ENCODE assay signal across 39 cellular contexts in genomic region chr7:130748531-130749389, GRCh38. TPM values are rescaled to one million over a fixed set of nuclear protein-coding genes. Genes with fewer than 3 reads are reported as not detected.
"Had no signal": no experiment of that assay in that cellular context is flagged by ENCODE, and none has a peak within 500 bp of the region (broad histone marks: within the 10 kb centered on the region; RNA-seq: fewer than 3 reads in every experiment).

No MANE protein-coding gene starts in this region.

- H3K4me3 ChIP-seq: body of pancreas, breast epithelium had no signal

- H3K27ac ChIP-seq: body of pancreas, brain microvascular endothelial cell, breast epithelium, WERI-Rb-1 had no signal

- H3K9me3 Mint-ChIP-seq: activated CD4-positive, alpha-beta memory T cell treated with anti-CD3 and anti-CD28 coated beads, Interleukin-2, amount 10 ng/mL, durations not matched to agents 7 days and 5 days; activated CD4-positive, alpha-beta T cell treated with anti-CD3 and anti-CD28 coated beads, Interleukin-2, amount 10 ng/mL, durations not matched to agents 7 days and 5 days; activated naive CD4-positive, alpha-beta T cell treated with anti-CD3 and anti-CD28 coated beads, Interleukin-2, amount 10 ng/mL, durations not matched to agents 7 days and 5 days; activated naive CD4-positive, alpha-beta T cell treated with anti-CD3 and anti-CD28 coated beads, Interleukin-2, amount 50 U/mL, for 24 hours; activated naive CD8-positive, alpha-beta T cell treated with anti-CD3 and anti-CD28 coated beads, Interleukin-2, amount 10 ng/mL, durations not matched to agents 7 days and 5 days; activated naive CD8-positive, alpha-beta T cell treated with anti-CD3 and anti-CD28 coated beads, Interleukin-2, amount 50 U/mL, for 24 hours; activated T-cell treated with anti-CD3 and anti-CD28 coated beads, Interleukin-2, amount 50 U/mL, for 24 hours; activated T-helper 2 cell treated with anti-CD3 and anti-CD28 coated beads, Interferon-gamma antibody, Interleukin-2, Interleukin-4, amounts not matched to agents 10 μg/mL and 5 μg/mL and 100 μg/mL, durations not matched to agents 14 hours and 24 hours and 36 hours; T-helper 1 cell treated with Interleukin-12 subunit alpha and Interleukin-12 subunit beta and Interleukin-4 antibody, amounts not matched to agents 30 μg/mL and 1 μg/mL, for 36 hours; T-helper 2 cell treated with Interferon-gamma antibody and Interleukin-4, amounts not matched to agents 5 μg/mL and 100 μg/mL, for 36 hours; WTC11 had no signal

- H3K36me3 ChIP-seq: brain microvascular endothelial cell, breast epithelium, WERI-Rb-1 had no signal

- H3K27ac Mint-ChIP-seq: activated CD4-positive, alpha-beta memory T cell treated with anti-CD3 and anti-CD28 coated beads, Interleukin-2, amount 10 ng/mL, durations not matched to agents 7 days and 5 days; activated CD4-positive, alpha-beta T cell treated with anti-CD3 and anti-CD28 coated beads for 36 hours; activated CD4-positive, alpha-beta T cell treated with anti-CD3 and anti-CD28 coated beads, Interleukin-2, amount 10 ng/mL, durations not matched to agents 7 days and 5 days; activated CD8-positive, alpha-beta memory T cell treated with anti-CD3 and anti-CD28 coated beads, Interleukin-2, amount 10 ng/mL, durations not matched to agents 7 days and 5 days; activated CD8-positive, alpha-beta T cell treated with anti-CD3 and anti-CD28 coated beads, Interleukin-2, amount 10 ng/mL, durations not matched to agents 7 days and 5 days; activated naive CD4-positive, alpha-beta T cell treated with anti-CD3 and anti-CD28 coated beads, Interleukin-2, amount 10 ng/mL, durations not matched to agents 7 days and 5 days; activated naive CD4-positive, alpha-beta T cell treated with anti-CD3 and anti-CD28 coated beads, Interleukin-2, amount 50 U/mL, for 24 hours; activated naive CD8-positive, alpha-beta T cell; activated naive CD8-positive, alpha-beta T cell treated with anti-CD3 and anti-CD28 coated beads, Interleukin-2, amount 10 ng/mL, durations not matched to agents 7 days and 5 days; activated naive CD8-positive, alpha-beta T cell treated with anti-CD3 and anti-CD28 coated beads, Interleukin-2, amount 50 U/mL, for 24 hours; activated T-cell treated with anti-CD3 and anti-CD28 coated beads, Interleukin-2, amount 50 U/mL, for 24 hours; activated T-helper 2 cell treated with anti-CD3 and anti-CD28 coated beads, Interferon-gamma antibody, Interleukin-2, Interleukin-4, amounts not matched to agents 10 μg/mL and 5 μg/mL and 100 μg/mL, durations not matched to agents 14 hours and 24 hours and 36 hours; T-helper 1 cell treated with Interleukin-12 subunit alpha and Interleukin-12 subunit beta and Interleukin-4 antibody, amounts not matched to agents 30 μg/mL and 1 μg/mL, for 36 hours; T-helper 2 cell treated with Interferon-gamma antibody and Interleukin-4, amounts not matched to agents 5 μg/mL and 100 μg/mL, for 36 hours; WTC11 had no signal

- H3K9me3 ChIP-seq: body of pancreas, breast epithelium had no signal

- H3K4me1 Mint-ChIP-seq: activated CD4-positive, alpha-beta memory T cell treated with anti-CD3 and anti-CD28 coated beads, Interleukin-2, amount 10 ng/mL, durations not matched to agents 7 days and 5 days; activated CD4-positive, alpha-beta T cell treated with anti-CD3 and anti-CD28 coated beads for 36 hours; activated CD4-positive, alpha-beta T cell treated with anti-CD3 and anti-CD28 coated beads, Interleukin-2, amount 10 ng/mL, durations not matched to agents 7 days and 5 days; activated CD8-positive, alpha-beta memory T cell treated with anti-CD3 and anti-CD28 coated beads, Interleukin-2, amount 10 ng/mL, durations not matched to agents 7 days and 5 days; activated naive CD4-positive, alpha-beta T cell treated with anti-CD3 and anti-CD28 coated beads, Interleukin-2, amount 10 ng/mL, durations not matched to agents 7 days and 5 days; activated naive CD4-positive, alpha-beta T cell treated with anti-CD3 and anti-CD28 coated beads, Interleukin-2, amount 50 U/mL, for 24 hours; activated naive CD8-positive, alpha-beta T cell treated with anti-CD3 and anti-CD28 coated beads, Interleukin-2, amount 10 ng/mL, durations not matched to agents 7 days and 5 days; activated naive CD8-positive, alpha-beta T cell treated with anti-CD3 and anti-CD28 coated beads, Interleukin-2, amount 50 U/mL, for 24 hours; WTC11 had no signal

- DNase-seq: activated CD4-positive, alpha-beta memory T cell treated with anti-CD3 and anti-CD28 coated beads, Interleukin-2, amount 10 ng/mL, durations not matched to agents 7 days and 5 days; activated CD4-positive, alpha-beta T cell treated with anti-CD3 and anti-CD28 coated beads for 1 hour; activated CD4-positive, alpha-beta T cell treated with anti-CD3 and anti-CD28 coated beads for 36 hours; activated CD4-positive, alpha-beta T cell treated with anti-CD3 and anti-CD28 coated beads for 48 hours; activated CD4-positive, alpha-beta T cell treated with anti-CD3 and anti-CD28 coated beads, Interleukin-2, amount 10 ng/mL, durations not matched to agents 7 days and 5 days; activated CD4-positive, alpha-beta T cell treated with anti-CD3 and anti-CD28 coated beads, Interleukin-2, amount 50 U/mL, for 48 hours; activated CD4-positive, CD25-positive, alpha-beta regulatory T cell; activated CD8-positive, alpha-beta memory T cell treated with anti-CD3 and anti-CD28 coated beads for 24 hours; activated CD8-positive, alpha-beta memory T cell treated with anti-CD3 and anti-CD28 coated beads, Interleukin-2, amount 10 ng/mL, durations not matched to agents 7 days and 5 days; activated CD8-positive, alpha-beta memory T cell treated with anti-CD3 and anti-CD28 coated beads, Interleukin-2, amount 50 U/mL, for 48 hours; activated CD8-positive, alpha-beta T cell treated with anti-CD3 and anti-CD28 coated beads, Interleukin-2, amount 10 ng/mL, durations not matched to agents 7 days and 5 days; activated effector memory CD4-positive, alpha-beta T cell treated with Interleukin-2 at 50 U/mL for 16 hours; activated gamma-delta T cell; activated naive CD4-positive, alpha-beta T cell treated with anti-CD3 and anti-CD28 coated beads, Interleukin-2, amount 10 ng/mL, durations not matched to agents 7 days and 5 days; activated naive CD4-positive, alpha-beta T cell treated with Interleukin-2 at 50 U/mL for 16 hours; activated naive CD8-positive, alpha-beta T cell treated with anti-CD3 and anti-CD28 coated beads, Interleukin-2, amount 10 ng/mL, durations not matched to agents 7 days and 5 days; activated naive CD8-positive, alpha-beta T cell treated with anti-CD3 and anti-CD28 coated beads, Interleukin-2, amount 50 U/mL, for 24 hours; activated T-cell treated with anti-CD3 and anti-CD28 coated beads, Interleukin-2, amount 50 U/mL, for 24 hours; activated T-cell treated with anti-CD3 and anti-CD28 coated beads, Interleukin-2, amount 50 U/mL, for 48 hours; aorta; body of pancreas; brain microvascular endothelial cell; central memory CD4-positive, alpha-beta T cell; T-helper 1 cell; T-helper 2 cell; T-helper 9 cell; WERI-Rb-1 had no signal

- H3K4me1 ChIP-seq: body of pancreas, breast epithelium had no signal

- H3K4me3 Mint-ChIP-seq: activated CD4-positive, alpha-beta memory T cell treated with anti-CD3 and anti-CD28 coated beads, Interleukin-2, amount 10 ng/mL, durations not matched to agents 7 days and 5 days; activated CD4-positive, alpha-beta T cell treated with anti-CD3 and anti-CD28 coated beads for 36 hours; activated CD4-positive, alpha-beta T cell treated with anti-CD3 and anti-CD28 coated beads, Interleukin-2, amount 10 ng/mL, durations not matched to agents 7 days and 5 days; activated CD8-positive, alpha-beta memory T cell treated with anti-CD3 and anti-CD28 coated beads, Interleukin-2, amount 10 ng/mL, durations not matched to agents 7 days and 5 days; activated CD8-positive, alpha-beta T cell treated with anti-CD3 and anti-CD28 coated beads, Interleukin-2, amount 10 ng/mL, durations not matched to agents 7 days and 5 days; activated naive CD4-positive, alpha-beta T cell treated with anti-CD3 and anti-CD28 coated beads, Interleukin-2, amount 10 ng/mL, durations not matched to agents 7 days and 5 days; activated naive CD4-positive, alpha-beta T cell treated with anti-CD3 and anti-CD28 coated beads, Interleukin-2, amount 50 U/mL, for 24 hours; activated naive CD8-positive, alpha-beta T cell; activated naive CD8-positive, alpha-beta T cell treated with anti-CD3 and anti-CD28 coated beads, Interleukin-2, amount 10 ng/mL, durations not matched to agents 7 days and 5 days; activated naive CD8-positive, alpha-beta T cell treated with anti-CD3 and anti-CD28 coated beads, Interleukin-2, amount 50 U/mL, for 24 hours; activated T-cell treated with anti-CD3 and anti-CD28 coated beads, Interleukin-2, amount 50 U/mL, for 24 hours; T-helper 1 cell treated with Interleukin-12 subunit alpha and Interleukin-12 subunit beta and Interleukin-4 antibody, amounts not matched to agents 30 μg/mL and 1 μg/mL, for 36 hours; T-helper 2 cell treated with Interferon-gamma antibody and Interleukin-4, amounts not matched to agents 5 μg/mL and 100 μg/mL, for 36 hours; WTC11 had no signal

- FAIRE-seq: astrocyte, TTC549 had no signal

- H3K36me3 Mint-ChIP-seq: activated CD8-positive, alpha-beta memory T cell treated with anti-CD3 and anti-CD28 coated beads, Interleukin-2, amount 10 ng/mL, durations not matched to agents 7 days and 5 days; activated naive CD4-positive, alpha-beta T cell treated with anti-CD3 and anti-CD28 coated beads, Interleukin-2, amount 10 ng/mL, durations not matched to agents 7 days and 5 days; activated naive CD4-positive, alpha-beta T cell treated with anti-CD3 and anti-CD28 coated beads, Interleukin-2, amount 50 U/mL, for 24 hours; activated naive CD8-positive, alpha-beta T cell; activated naive CD8-positive, alpha-beta T cell treated with anti-CD3 and anti-CD28 coated beads, Interleukin-2, amount 10 ng/mL, durations not matched to agents 7 days and 5 days; WTC11 had no signal

- ATAC-seq: activated CD4-positive, alpha-beta T cell treated with anti-CD3 and anti-CD28 coated beads for 36 hours; activated CD4-positive, CD25-positive, alpha-beta regulatory T cell treated with anti-CD3 and anti-CD28 coated beads, Interleukin-2, amount 50 U/mL, for 24 hours; activated CD8-positive, alpha-beta memory T cell treated with anti-CD3 and anti-CD28 coated beads, Interleukin-2, amount 10 ng/mL, durations not matched to agents 7 days and 5 days; activated CD8-positive, alpha-beta T cell treated with anti-CD3 and anti-CD28 coated beads, Interleukin-2, amount 10 ng/mL, durations not matched to agents 7 days and 5 days; activated naive CD8-positive, alpha-beta T cell treated with anti-CD3 and anti-CD28 coated beads, Interleukin-2, amount 50 U/mL, for 24 hours; body of pancreas; WTC11 had no signal

- H3K27me3 ChIP-seq: body of pancreas had no signal

RNA-seq across cellular contexts. Expression of gene KLF14, which starts 14.8 kb away (rescaled TPM):
- total RNA-seq: activated CD4-positive, alpha-beta memory T cell treated with anti-CD3 and anti-CD28 coated beads, Interleukin-2, amount 10 ng/mL, durations not matched to agents 7 days and 5 days; activated CD4-positive, alpha-beta T cell treated with anti-CD3 and anti-CD28 coated beads for 36 hours; activated CD4-positive, alpha-beta T cell treated with anti-CD3 and anti-CD28 coated beads, Interleukin-2, amount 10 ng/mL, durations not matched to agents 7 days and 5 days; activated CD8-positive, alpha-beta memory T cell treated with anti-CD3 and anti-CD28 coated beads, Interleukin-2, amount 10 ng/mL, durations not matched to agents 7 days and 5 days; activated CD8-positive, alpha-beta T cell treated with anti-CD3 and anti-CD28 coated beads, Interleukin-2, amount 10 ng/mL, durations not matched to agents 7 days and 5 days; activated naive CD8-positive, alpha-beta T cell treated with anti-CD3 and anti-CD28 coated beads, Interleukin-2, amount 10 ng/mL, durations not matched to agents 7 days and 5 days; activated T-helper 2 cell treated with anti-CD3 and anti-CD28 coated beads, Interferon-gamma antibody, Interleukin-2, Interleukin-4, amounts not matched to agents 10 μg/mL and 5 μg/mL and 100 μg/mL, durations not matched to agents 14 hours and 24 hours and 36 hours; cardiac septum; cerebellum; WTC11 had no signal
- polyA plus RNA-seq: aorta had no signal
